Comparison of ENCODE assay signal across 20 cellular contexts in the genomic region with DNA sequence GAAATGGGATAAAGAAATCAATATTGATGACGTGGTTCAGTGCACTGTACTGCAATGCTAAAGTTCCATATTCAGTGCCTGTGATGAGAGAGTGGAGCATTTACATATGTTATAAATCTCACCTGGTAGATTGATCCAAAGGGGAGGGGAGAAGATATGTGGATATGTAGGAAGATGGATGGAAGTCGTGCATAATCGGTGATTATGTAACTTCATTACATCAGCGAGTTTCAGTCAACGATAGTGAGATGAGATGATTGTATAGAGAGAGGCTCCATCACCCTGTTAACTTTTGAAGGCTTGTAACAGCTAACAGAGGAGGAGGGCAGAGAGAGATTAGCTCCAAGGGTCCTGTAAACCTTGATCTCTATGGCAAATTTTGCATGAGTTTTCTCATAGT. TPM values are rescaled to one million over a fixed set of nuclear protein-coding genes. Genes with fewer than 3 reads are reported as not detected.
DNase-seq lines count a peak whose midpoint lies in the region; ATAC-seq and TF ChIP-seq lines count a peak whose summit lies in the region.
"Had no signal": no experiment of that assay in that cellular context is flagged by ENCODE, and none has a peak within 500 bp of the region (broad histone marks: within the 10 kb centered on the region; RNA-seq: fewer than 3 reads in every experiment).

No MANE protein-coding gene starts in this region.

- no peak overlapping the region for H4K91ac ChIP-seq in IMR-90 (ENCODE audit: insufficient read depth, low read depth, low read length)

- TF ChIP-seq CTCF in IMR-90 (conservative IDR thresholded peaks at IDR 0.05; ENCODE audit: low read depth, low read length) (no peak), choroid plexus epithelial cell (conservative IDR thresholded peaks at IDR 0.05; ENCODE audit: low read depth, low read length) (no peak)

- TF ChIP-seq POLR2A in IMR-90 (IDR thresholded peaks at IDR 0.05; ENCODE audit: low read depth, low read length), result no peak

- ATAC-seq in IMR-90 (ENCODE audit: low read depth) (no peak), GM21717 (IDR thresholded peaks at IDR 0.05; ENCODE audit: unreplicated experiment) (no peak)

- H2BK20ac ChIP-seq in IMR-90 (ENCODE audit: low read depth, low read length), result no peak overlapping the region

- H3K14ac ChIP-seq in IMR-90 (replicated peaks; ENCODE audit: low read depth, low read length), result no peak overlapping the region

- H3K36me3 ChIP-seq in IMR-90 (ENCODE audit: control insufficient read depth, insufficient read depth, low read length) (no peaks in the 10 kb centered on the region), iPS-20b (ENCODE audit: insufficient read depth, low read depth, low read length) (no peaks in the 10 kb centered on the region)
- H3K36me3 ChIP-seq: esophagus squamous epithelium, transverse colon had no signal

- intact Hi-C loops in IMR-90 (cut with micrococcal nuclease), result loop anchor here (5.0 to 10.0 kb wide), 8 partner anchors 264 to 1473 kb away; no protein-coding TSS in a partner anchor

- H3K27me3 ChIP-seq in IMR-90 (ENCODE audit: control insufficient read depth, insufficient read depth, low read length), result no peaks in the 10 kb centered on the region
- H3K27me3 ChIP-seq in iPS-20b (ENCODE audit: insufficient read depth, low read length), result peaks cover 20% of the 10 kb centered on the region
- H3K27me3 ChIP-seq: esophagus squamous epithelium, transverse colon had no signal

- H3K4me1 ChIP-seq in IMR-90 (ENCODE audit: control insufficient read depth, insufficient read depth, low read length) (no peaks in the 10 kb centered on the region), iPS-20b (ENCODE audit: insufficient read depth, low read length) (peaks cover 9% of the 10 kb centered on the region)
- H3K4me1 ChIP-seq: transverse colon had no signal

- no peak overlapping the region for H4K5ac ChIP-seq in IMR-90 (ENCODE audit: low read depth, low read length)

- BruUV-seq in IMR-90 (replicated peaks; lab: Mats Ljungman, UMichigan), result no TSS peak

- H3K79me1 ChIP-seq in IMR-90 (ENCODE audit: low read depth in 1 of 2, low read length in 2 of 2), result no peaks in the 10 kb centered on the region; a peak in 1 of 4 replicates

- H3K4ac ChIP-seq in IMR-90 (ENCODE audit: low read depth, low read length), result no peak overlapping the region

- 0 out of 2 replicates have a peak overlapping the region, but pooled peaks have one; percentile 10 for H3K9ac ChIP-seq in IMR-90 (ENCODE audit: low read depth, low read length)
- no peak overlapping the region for H3K9ac ChIP-seq in iPS-20b (ENCODE audit: low read depth, low read length)

- no peak for TF ChIP-seq RAD21 in IMR-90 (IDR thresholded peaks at IDR 0.05; ENCODE audit: low read length)

- no CpG with 5 or more reads among the region's 5 CpGs for WGBS in IMR-90 (ENCODE audit: extremely low coverage in 2 of 2, insufficient read length in 1 of 2), 2 experiments

- no peak for DNase-seq in IMR-90
- DNase-seq in choroid plexus epithelial cell (ENCODE audit: low read depth), result no peak
- DNase-seq in superior temporal gyrus (ENCODE audit: extremely low spot score), result peak; percentile 69
- no peak for DNase-seq in ureter (ENCODE audit: low spot score)
- DNase-seq in NOMO-1 treated with DMSO at 0.1 percent for 48 hours (lab: John Stamatoyannopoulos, UW; ENCODE audit: unreplicated experiment), result no peak
- DNase-seq: activated CD4-positive, alpha-beta T cell treated with anti-CD3 and anti-CD28 coated beads for 1 hour; activated effector memory CD4-positive, alpha-beta T cell treated with Interleukin-2 at 50 U/mL for 16 hours; DMS 273 treated with DMSO at 0.1 percent for 48 hours; esophagus squamous epithelium; KBM-7; kidney glomerular epithelial cell; NCI-H1092; NCI-H526; stimulated activated CD4-positive, alpha-beta T cell treated with anti-CD3 and anti-CD28 coated beads, Interleukin-4, amount 100 ng/mL, for 24 hours; T-helper 9 cell; transverse colon had no signal

- H3K9me3 ChIP-seq in IMR-90 (ENCODE audit: control insufficient read depth, insufficient read depth, low read length), result no peaks in the 10 kb centered on the region
- no peaks in the 10 kb centered on the region for H3K9me3 ChIP-seq in iPS-20b (ENCODE audit: insufficient read depth, low read depth, low read length)
- H3K9me3 ChIP-seq: esophagus squamous epithelium, transverse colon had no signal

- H3K4me2 ChIP-seq in IMR-90 (ENCODE audit: low read depth, low read length), result peak overlapping the region; percentile 94

- H3K23ac ChIP-seq in IMR-90 (ENCODE audit: low read depth, low read length), result no peak overlapping the region

- H2AFZ ChIP-seq in IMR-90 (replicated peaks; ENCODE audit: low read length, poor library complexity), result no peak overlapping the region

- H2AK5ac ChIP-seq in IMR-90 (ENCODE audit: low read depth, low read length), result no peak overlapping the region

- H3K18ac ChIP-seq in IMR-90 (ENCODE audit: low read depth, low read length), result no peak overlapping the region

- H3K27ac ChIP-seq in IMR-90 (ENCODE audit: insufficient read depth, low read length), result no peak overlapping the region
- no peak overlapping the region for H3K27ac ChIP-seq in iPS-20b (ENCODE audit: low read length)
- H3K27ac ChIP-seq: C4-2B, esophagus squamous epithelium had no signal

- H2BK120ac ChIP-seq in IMR-90 (ENCODE audit: low read depth, low read length), result no peak overlapping the region

- dilution Hi-C loops in IMR-90 (cut with HindIII; ENCODE audit: low sequenced_read_pairs, unreplicated experiment), result no loop called here

- no peaks in the 10 kb centered on the region for H3K9me1 ChIP-seq in IMR-90 (ENCODE audit: insufficient read depth, low read length)

- H3K4me3 ChIP-seq in IMR-90 (ENCODE audit: insufficient read depth, low read depth, low read length) (peak overlapping the region; percentile 63), choroid plexus epithelial cell (ENCODE audit: low read depth, low read length) (peak overlapping the region; percentile 53), iPS-20b (ENCODE audit: low read length) (peak overlapping the region; percentile 67)

- CTCF ChIA-PET in IMR-90 (lab: Yijun Ruan, JAX), result no interaction called here

- H4K20me1 ChIP-seq in IMR-90 (ENCODE audit: insufficient read depth, low read length), result no peaks in the 10 kb centered on the region

- no peak overlapping the region for H2BK5ac ChIP-seq in IMR-90 (ENCODE audit: low read depth, low read length, poor library complexity, severe bottlenecking)

- H3K56ac ChIP-seq in IMR-90 (ENCODE audit: extremely low read depth, insufficient read depth, low read length), result no peak overlapping the region

- no peak overlapping the region for H2BK15ac ChIP-seq in IMR-90 (ENCODE audit: low read depth, low read length)

- no peak overlapping the region for H2AK9ac ChIP-seq in IMR-90 (replicated peaks; ENCODE audit: low read depth, low read length, poor library complexity)

- no peak overlapping the region for H4K8ac ChIP-seq in IMR-90 (ENCODE audit: low read depth in 2 of 2, low read length in 2 of 2)

- in situ Hi-C loops in IMR-90 (cut with MboI; ENCODE audit: low sequenced_read_pairs), result loop anchor here (25.0 kb wide), 1 partner anchor 1473 kb away; no protein-coding TSS in a partner anchor

- POLR2A ChIA-PET in IMR-90 (lab: Charles Lee; ENCODE audit: unreplicated experiment), result no interaction called here

TF ChIP-seq in IMR-90, 13 proteins besides CTCF, POLR2A, EP300 and RAD21:
- TF ChIP-seq NFE2L2 (IDR thresholded peaks at IDR 0.05; ENCODE audit: low read depth, low read length) (no peak), CHD1 (IDR thresholded peaks at IDR 0.05; ENCODE audit: low read depth, low read length) (no peak), BHLHE40 (IDR thresholded peaks at IDR 0.05; ENCODE audit: low read depth, low read length) (no peak), MAZ (IDR thresholded peaks at IDR 0.05; ENCODE audit: borderline replicate concordance, low read depth, low read length) (no peak), SMC3 (IDR thresholded peaks at IDR 0.05; ENCODE audit: low read depth, low read length) (no peak), MAFK (IDR thresholded peaks at IDR 0.05; ENCODE audit: low read depth, low read length) (no peak)
- TF ChIP-seq, protein P1, sequence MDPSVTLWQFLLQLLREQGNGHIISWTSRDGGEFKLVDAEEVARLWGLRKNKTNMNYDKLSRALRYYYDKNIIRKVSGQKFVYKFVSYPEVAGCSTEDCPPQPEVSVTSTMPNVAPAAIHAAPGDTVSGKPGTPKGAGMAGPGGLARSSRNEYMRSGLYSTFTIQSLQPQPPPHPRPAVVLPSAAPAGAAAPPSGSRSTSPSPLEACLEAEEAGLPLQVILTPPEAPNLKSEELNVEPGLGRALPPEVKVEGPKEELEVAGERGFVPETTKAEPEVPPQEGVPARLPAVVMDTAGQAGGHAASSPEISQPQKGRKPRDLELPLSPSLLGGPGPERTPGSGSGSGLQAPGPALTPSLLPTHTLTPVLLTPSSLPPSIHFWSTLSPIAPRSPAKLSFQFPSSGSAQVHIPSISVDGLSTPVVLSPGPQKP (IDR thresholded peaks at IDR 0.05; ENCODE audit: borderline replicate concordance, low read depth, low read length), result no peak

RNA-seq across cellular contexts. Expression of a gene that starts 1.8 kb away (rescaled TPM):
- total RNA-seq in IMR-90 (2012; rRNA removed), result 9.0 and 12.5 TPM in 2 replicates
- 1.4 and 1.5 TPM in 2 replicates for polyA plus RNA-seq in IMR-90 (2012; rRNA removed)
- polyA plus RNA-seq in IMR-90 (2012; cell fraction: cytosol; rRNA removed), result 0.54 and 0.67 TPM in 2 replicates
- polyA plus RNA-seq in IMR-90 (2012; cell fraction: nucleus; rRNA removed; ENCODE audit: low replicate concordance), result 1.2 and 2.7 TPM in 2 replicates
- 0.49 TPM for total RNA-seq in ureter
- total RNA-seq: OCI-LY7 had no signal
